21 cellular contexts compared by ENCODE assay signal in the genomic region with DNA sequence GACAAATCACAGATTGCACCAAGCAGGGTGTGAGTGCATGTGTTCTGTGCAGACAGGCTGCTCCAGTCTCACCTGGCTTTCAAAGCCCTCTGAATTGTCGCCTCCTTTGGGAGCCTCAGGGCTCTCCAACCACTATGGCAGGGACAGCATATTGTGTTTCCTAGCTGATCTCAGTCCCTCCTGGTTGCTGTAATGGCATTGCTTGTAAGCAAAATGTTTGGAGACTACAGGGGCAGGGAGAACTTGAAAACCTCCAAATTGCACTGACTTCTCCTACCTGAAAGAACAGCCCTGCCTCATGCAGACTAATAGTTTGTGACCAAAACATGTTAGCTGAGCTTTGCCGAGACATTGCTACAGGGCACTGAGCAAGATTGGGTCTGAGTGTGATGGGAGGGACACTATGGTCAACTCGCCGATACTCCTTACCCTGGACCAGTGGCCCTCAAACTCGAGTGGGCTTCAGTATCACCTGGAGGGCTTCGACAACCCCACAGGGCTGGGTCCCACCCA.
DNase-seq lines count a peak whose midpoint lies in the region; ATAC-seq, FAIRE-seq and TF ChIP-seq lines count a peak whose summit lies in the region.
"Had no signal": no experiment of that assay in that cellular context is flagged by ENCODE, and none has a peak within 500 bp of the region (broad histone marks: within the 10 kb centered on the region; RNA-seq: fewer than 3 reads in every experiment).

No MANE protein-coding gene starts in this region.

- no peaks in the 10 kb centered on the region for H3K27me3 ChIP-seq in HUES48 (ENCODE audit: control insufficient read depth, insufficient read depth, low read length)
- H3K27me3 ChIP-seq: esophagus muscularis mucosa had no signal

- ATAC-seq in GM21515 (IDR thresholded peaks at IDR 0.05; ENCODE audit: unreplicated experiment) = peak; percentile 10
- ATAC-seq: activated CD8-positive, alpha-beta T cell treated with anti-CD3 and anti-CD28 coated beads for 36 hours; naive thymus-derived CD4-positive, alpha-beta T cell had no signal

- peak overlapping the region; percentile 94 for H3K27ac ChIP-seq in HUES48 (ENCODE audit: low read depth, low read length)
- H3K27ac ChIP-seq: dorsolateral prefrontal cortex had no signal

- FAIRE-seq in GM12892 (lab: Jason Lieb, UNC) = peak; percentile 30

- DNase-seq in GM12892 (ENCODE audit: insufficient read length) = no peak
- DNase-seq in NCI-H510A treated with DMSO at 0.1 percent for 48 hours (lab: John Stamatoyannopoulos, UW) = no peak
- no peak for DNase-seq in immature natural killer cell
- DNase-seq in activated T-cell treated with anti-CD3 and anti-CD28 coated beads for 4 hours = no peak
- no peak for DNase-seq in OCI-M1 (lab: John Stamatoyannopoulos, UW)
- DNase-seq: activated B cell treated with CpG ODN at 0.5 μM for 24 hours; activated CD8-positive, alpha-beta T cell treated with anti-CD3 and anti-CD28 coated beads for 36 hours; activated T-cell treated with anti-CD3 and anti-CD28 coated beads, Interleukin-2, amount 50 U/mL, for 72 hours; COR-L47; dorsolateral prefrontal cortex; Kasumi-1; naive thymus-derived CD4-positive, alpha-beta T cell; NCI-H146; posterior cingulate gyrus; SIG-M5; stimulated activated CD4-positive, alpha-beta T cell treated with anti-CD3 and anti-CD28 coated beads, Interleukin-4, amount 100 ng/mL, for 1 hour had no signal

- H3K4me3 Mint-ChIP-seq in immature natural killer cell = no peak overlapping the region
- H3K4me3 Mint-ChIP-seq: activated B cell treated with CpG ODN at 0.5 μM for 24 hours; activated CD8-positive, alpha-beta T cell treated with anti-CD3 and anti-CD28 coated beads for 36 hours; activated naive CD8-positive, alpha-beta T cell; activated T-cell treated with anti-CD3 and anti-CD28 coated beads, Interleukin-2, amount 50 U/mL, for 72 hours; naive thymus-derived CD4-positive, alpha-beta T cell had no signal

- no peaks in the 10 kb centered on the region for H3K4me1 Mint-ChIP-seq in immature natural killer cell
- H3K4me1 Mint-ChIP-seq: activated B cell treated with CpG ODN at 0.5 μM for 24 hours had no signal

- peak overlapping the region; percentile 39; the same call in 1 of the 2 replicates for H3K4me3 ChIP-seq in HUES48 (ENCODE audit: low read depth, low read length)
- 0 out of 2 replicates have a peak overlapping the region, but pooled peaks have one; percentile 15 for H3K4me3 ChIP-seq in iPS-18c (ENCODE audit: insufficient read depth, low read depth, low read length)
- H3K4me3 ChIP-seq: dorsolateral prefrontal cortex, esophagus muscularis mucosa had no signal

- peaks cover 0 to 3% (median 3%) of the 10 kb centered on the region in 3 donors for H3K27me3 Mint-ChIP-seq in immature natural killer cell (ENCODE audit: low read depth in 3 of 3)
- H3K27me3 Mint-ChIP-seq: activated B cell treated with CpG ODN at 0.5 μM for 24 hours; activated CD8-positive, alpha-beta T cell treated with anti-CD3 and anti-CD28 coated beads for 36 hours; activated naive CD8-positive, alpha-beta T cell had no signal

- no peaks in the 10 kb centered on the region for H3K36me3 Mint-ChIP-seq in immature natural killer cell

- no peak for TF ChIP-seq POLR2A in GM12892 (IDR thresholded peaks at IDR 0.05; ENCODE audit: low read depth, low read length)

- H3K9me3 Mint-ChIP-seq in immature natural killer cell = no peaks in the 10 kb centered on the region
- H3K9me3 Mint-ChIP-seq: activated B cell treated with CpG ODN at 0.5 μM for 24 hours; activated CD8-positive, alpha-beta T cell treated with anti-CD3 and anti-CD28 coated beads for 36 hours; activated T-cell treated with anti-CD3 and anti-CD28 coated beads, Interleukin-2, amount 50 U/mL, for 72 hours; naive thymus-derived CD4-positive, alpha-beta T cell had no signal

- H3K9ac ChIP-seq in HUES48 (ENCODE audit: low read depth, low read length) = 0 out of 2 replicates have a peak overlapping the region, but pooled peaks have one; percentile 10

- H3K9me3 ChIP-seq in HUES48 (ENCODE audit: control insufficient read depth, insufficient read depth, low read length) (no peaks in the 10 kb centered on the region), iPS-18c (ENCODE audit: control insufficient read depth, insufficient read depth, low read length) (no peaks in the 10 kb centered on the region)
- H3K9me3 ChIP-seq: esophagus muscularis mucosa had no signal

- H3K4me1 ChIP-seq in HUES48 (ENCODE audit: control insufficient read depth, insufficient read depth, low read length) = peaks cover 38% of the 10 kb centered on the region
- H3K4me1 ChIP-seq: esophagus muscularis mucosa had no signal

- no peak overlapping the region for H3K27ac Mint-ChIP-seq in immature natural killer cell
- H3K27ac Mint-ChIP-seq: activated B cell treated with CpG ODN at 0.5 μM for 24 hours; activated CD8-positive, alpha-beta T cell treated with anti-CD3 and anti-CD28 coated beads for 36 hours; activated naive CD8-positive, alpha-beta T cell; activated T-cell treated with anti-CD3 and anti-CD28 coated beads, Interleukin-2, amount 50 U/mL, for 72 hours; naive thymus-derived CD4-positive, alpha-beta T cell had no signal

- no peaks in the 10 kb centered on the region for H3K36me3 ChIP-seq in HUES48 (ENCODE audit: control insufficient read depth, insufficient read depth, low read length)
- H3K36me3 ChIP-seq: esophagus muscularis mucosa had no signal
